9 cellular contexts compared by ENCODE assay signal in the genomic region with DNA sequence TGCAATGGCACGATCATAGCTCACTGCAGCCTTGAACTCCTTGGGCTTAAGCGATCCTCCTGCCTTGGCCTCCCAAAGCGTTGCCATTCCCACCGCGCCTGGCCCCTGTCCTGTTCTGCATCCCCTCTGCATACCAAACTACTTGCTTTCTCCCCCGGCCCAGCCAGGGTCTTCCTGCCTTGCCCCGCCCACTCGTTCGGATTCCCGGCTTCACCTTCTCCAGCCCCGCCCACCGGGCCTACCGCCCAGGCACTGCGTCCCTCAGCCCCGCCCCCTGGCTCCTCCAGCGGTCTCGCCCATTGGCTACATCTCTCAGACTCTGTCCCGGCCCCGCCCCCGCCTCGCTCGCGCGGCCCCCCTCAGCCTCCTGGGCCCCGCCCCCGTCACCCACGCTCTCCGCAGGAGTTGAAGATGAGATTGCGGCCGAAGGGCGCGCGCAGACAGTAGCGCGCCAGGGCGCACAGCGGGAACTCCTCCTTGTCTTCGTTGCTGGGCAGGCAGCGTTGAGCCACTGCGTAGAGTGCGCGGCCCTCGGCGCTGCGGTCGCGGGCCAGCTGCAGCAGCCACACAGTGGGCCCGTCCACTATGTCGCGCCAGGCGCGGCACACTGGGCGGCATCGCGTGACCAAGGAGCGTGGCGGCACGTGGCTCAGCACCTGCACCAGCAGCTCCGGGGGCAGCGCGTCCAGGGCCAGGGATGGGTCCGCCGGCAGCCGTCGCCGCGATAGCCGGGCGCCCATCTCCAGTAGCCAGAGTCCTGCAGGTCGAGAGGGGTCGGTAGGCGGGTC. TPM values are rescaled to one million over a fixed set of nuclear protein-coding genes. Genes with fewer than 3 reads are reported as not detected.
DNase-seq lines count a peak whose midpoint lies in the region; ATAC-seq and TF ChIP-seq lines count a peak whose summit lies in the region.
"Had no signal": no experiment of that assay in that cellular context is flagged by ENCODE, and none has a peak within 500 bp of the region (broad histone marks: within the 10 kb centered on the region; RNA-seq: fewer than 3 reads in every experiment).

No MANE protein-coding gene starts in this region.

- peak; percentile 90 to 98 (median 96) for ATAC-seq in heart left ventricle
- ATAC-seq in HG02763 (IDR thresholded peaks at IDR 0.05; ENCODE audit: unreplicated experiment), result no peak
- no peak for ATAC-seq in HG02981 (IDR thresholded peaks at IDR 0.05; ENCODE audit: unreplicated experiment)

- WGBS in heart left ventricle, 4 donors, result 5 to 10% (median 8%) methylated on average over 27 to 72 of the region's 72 CpGs
- WGBS in suprapubic skin, result 11% methylated on average over 36 of the region's 72 CpGs

- no peak for TF ChIP-seq POLR2A in heart left ventricle (IDR thresholded peaks at IDR 0.05)
- no peak for TF ChIP-seq POLR2A in suprapubic skin (IDR thresholded peaks at IDR 0.05)

- no peak for TF ChIP-seq CTCF in heart left ventricle (IDR thresholded peaks at IDR 0.05)
- no peak for TF ChIP-seq CTCF in suprapubic skin (IDR thresholded peaks at IDR 0.05)

- peak overlapping the region; percentile 74 for H3K4me3 ChIP-seq in H7 (ENCODE audit: insufficient read depth, low read depth, low read length)
- peak overlapping the region in 11 of 12 donors; percentile 9 to 50 (median 44) for H3K4me3 ChIP-seq in heart left ventricle
- peak overlapping the region; percentile 42 for H3K4me3 ChIP-seq in suprapubic skin

- H3K9me3 ChIP-seq in heart left ventricle, result no peaks in the 10 kb centered on the region
- no peaks in the 10 kb centered on the region for H3K9me3 ChIP-seq in suprapubic skin

- DNase-seq in H7 (peak; percentile 99), SK-N-DZ (ENCODE audit: low spot score) (peak; percentile 94), heart left ventricle (peak; percentile 85 to 93 (median 90)), pons (ENCODE audit: low spot score) (peak; percentile 75), suprapubic skin (ENCODE audit: low spot score in 2 of 2) (peak; percentile 90)
- DNase-seq in activated naive CD8-positive, alpha-beta T cell treated with anti-CD3 and anti-CD28 coated beads, Interleukin-2, amount 50 U/mL, for 16 hours (ENCODE audit: low read depth, low spot score), result peak; percentile 68

- H3K4me1 ChIP-seq in heart left ventricle (peaks cover 3 to 12% (median 8%) of the 10 kb centered on the region in 12 donors), suprapubic skin (peaks cover 7% of the 10 kb centered on the region)

- H3K27me3 ChIP-seq in H7 (ENCODE audit: control insufficient read depth, insufficient read depth, low read length) (no peaks in the 10 kb centered on the region), heart left ventricle (peaks cover 0 to 11% (median 0%) of the 10 kb centered on the region in 9 donors), suprapubic skin (no peaks in the 10 kb centered on the region)

- TF ChIP-seq EP300 in suprapubic skin (IDR thresholded peaks at IDR 0.05), result no peak

- H3K27ac ChIP-seq in heart left ventricle (no peak overlapping the region), suprapubic skin (no peak overlapping the region)

- H3K36me3 ChIP-seq in H7 (replicated peaks; ENCODE audit: control insufficient read depth, insufficient read depth, low read length), result no peaks in the 10 kb centered on the region; the same call in 1 of the 2 replicates
- H3K36me3 ChIP-seq in heart left ventricle, result peaks cover 0 to 6% (median 0%) of the 10 kb centered on the region in 9 donors
- H3K36me3 ChIP-seq in suprapubic skin, result peaks cover 19% of the 10 kb centered on the region

- intact Hi-C loops in heart left ventricle (cut with DNase I), result loop anchor here in 4 of 10 donors (5.0 to 10.0 kb wide), 4 partner anchors 345 to 535 kb away; a partner anchor contains a TSS

RNA-seq across cellular contexts. Expression of a gene that starts 19.0 kb away (rescaled TPM):
- total RNA-seq in H7 (2014; rRNA removed; shearing (Covaris generic)), result 106 and 115 TPM in 2 replicates
- 50.4 and 57.4 TPM in 2 replicates for polyA plus RNA-seq in SK-N-DZ (2014; cell fraction: cytosol; rRNA removed)
- polyA plus RNA-seq in SK-N-DZ (2014; cell fraction: nucleus; rRNA removed), result 34.8 and 38.0 TPM in 2 replicates
- 10 to 100 TPM; 45.7 to 67.9 (median 52.6) TPM for total RNA-seq in heart left ventricle
- 100 to 1,000 TPM in 1 of 2 donors, 10 to 100 TPM in 1; 54.4 to 115 TPM for polyA plus RNA-seq in heart left ventricle
- 10 to 100 TPM; 19.0 to 40.5 (median 35.2) TPM for total RNA-seq in suprapubic skin

RNA-seq across cellular contexts. Expression of a gene that starts 19.2 kb away (rescaled TPM):
- total RNA-seq in H7 (2014; rRNA removed; shearing (Covaris generic)), result 65.9 and 75.6 TPM in 2 replicates
- polyA plus RNA-seq in SK-N-DZ (2014; cell fraction: cytosol; rRNA removed), result 45.8 and 68.0 TPM in 2 replicates
- polyA plus RNA-seq in SK-N-DZ (2014; cell fraction: nucleus; rRNA removed), result 178 and 201 TPM in 2 replicates
- total RNA-seq in heart left ventricle, result 10 to 100 TPM in 8 of 9 donors, 1 to 10 TPM in 1; 9.0 to 29.1 (median 16.7) TPM
- 10 to 100 TPM in 1 of 2 donors, 1 to 10 TPM in 1; 10.0 to 26.4 TPM for polyA plus RNA-seq in heart left ventricle
- total RNA-seq in suprapubic skin, result 10 to 100 TPM; 18.5 to 36.4 (median 29.2) TPM

RNA-seq across cellular contexts. Expression of a gene that starts 25.8 kb away (rescaled TPM):
- total RNA-seq in H7 (2014; rRNA removed; shearing (Covaris generic)), result 22.2 and 25.3 TPM in 2 replicates
- polyA plus RNA-seq in SK-N-DZ (2014; cell fraction: cytosol; rRNA removed), result 11.6 and 22.8 TPM in 2 replicates
- polyA plus RNA-seq in SK-N-DZ (2014; cell fraction: nucleus; rRNA removed), result 16.7 and 17.5 TPM in 2 replicates
- total RNA-seq in heart left ventricle (1 to 10 TPM; 1.4 to 4.9 (median 2.5) TPM), suprapubic skin (10 to 100 TPM; 11.3 to 35.1 (median 20.4) TPM)
- polyA plus RNA-seq in heart left ventricle, result 1 to 10 TPM; 1.2 to 2.4 TPM
- total RNA-seq: activated CD8-positive, alpha-beta memory T cell treated with anti-CD3 and anti-CD28 coated beads for 36 hours had no signal

RNA-seq across cellular contexts. Expression of a gene that starts 37.8 kb away (rescaled TPM):
- total RNA-seq in H7 (2014; rRNA removed; shearing (Covaris generic)), result 0.07 TPM in 1 of 2 replicates, not detected in the other
- 0.14 and 1.5 TPM in 2 replicates for polyA plus RNA-seq in SK-N-DZ (2014; cell fraction: cytosol; rRNA removed)
- 1.3 and 3.6 TPM in 2 replicates for polyA plus RNA-seq in SK-N-DZ (2014; cell fraction: nucleus; rRNA removed)
- total RNA-seq in heart left ventricle (under 1 TPM in 2 of 9 donors, not detected in 7; 0.35 to 0.58 TPM), suprapubic skin (1 to 10 TPM in 2 of 4 donors, under 1 TPM in 1, not detected in 1; 0.85 to 3.1 (median 1.3) TPM)
- polyA plus RNA-seq in heart left ventricle, result under 1 TPM in 1 of 2 donors, not detected in 1; 0.42 TPM

RNA-seq across cellular contexts. Expression of a gene that starts 50.0 kb away (rescaled TPM):
- total RNA-seq in H7 (2014; rRNA removed; shearing (Covaris generic)), result 26.0 and 30.6 TPM in 2 replicates
- polyA plus RNA-seq in SK-N-DZ (2014; cell fraction: cytosol; rRNA removed), result 16.9 and 31.9 TPM in 2 replicates
- polyA plus RNA-seq in SK-N-DZ (2014; cell fraction: nucleus; rRNA removed), result 9.1 and 12.6 TPM in 2 replicates
- total RNA-seq in heart left ventricle (10 to 100 TPM; 17.2 to 38.6 (median 22.2) TPM), suprapubic skin (10 to 100 TPM; 18.1 to 25.4 (median 21.1) TPM)
- 10 to 100 TPM; 35.0 to 90.4 TPM for polyA plus RNA-seq in heart left ventricle

Comparison
In these comparisons a context has a peak if more than half of its experiments do, and no peak if none do; other contexts are left out.
1. ATAC-seq: peak in heart left ventricle (4 of 4); none in HG02763 (single experiment) and HG02981 (single experiment).
2. Peak in every context shown above with its lines, with median percentiles within 50 percentile points of each other: DNase-seq and H3K4me3 ChIP-seq.